Comparison of ENCODE assay signal across 31 cellular contexts in genomic region chr1:230620666-230621065, GRCh38.
"Had no signal": no experiment of that assay in that cellular context is flagged by ENCODE, and none has a peak within 500 bp of the region (broad histone marks: within the 10 kb centered on the region; RNA-seq: fewer than 3 reads in every experiment).

No MANE protein-coding gene starts in this region.

- H3K4me1 Mint-ChIP-seq: activated CD4-positive, alpha-beta T cell treated with anti-CD3 and anti-CD28 coated beads for 36 hours; activated CD4-positive, alpha-beta T cell treated with anti-CD3 and anti-CD28 coated beads, Interleukin-2, amount 10 ng/mL, durations not matched to agents 24 days and 14 days; activated CD8-positive, alpha-beta memory T cell treated with anti-CD3 and anti-CD28 coated beads, Interleukin-2, amount 10 ng/mL, durations not matched to agents 7 days and 5 days; activated naive CD4-positive, alpha-beta T cell treated with anti-CD3 and anti-CD28 coated beads, Interleukin-2, amount 50 U/mL, for 24 hours; activated naive CD8-positive, alpha-beta T cell treated with anti-CD3 and anti-CD28 coated beads for 36 hours; activated naive CD8-positive, alpha-beta T cell treated with anti-CD3 and anti-CD28 coated beads, Interleukin-2, amount 50 U/mL, for 24 hours had no signal

- H3K9me3 Mint-ChIP-seq: activated CD4-positive, alpha-beta memory T cell treated with anti-CD3 and anti-CD28 coated beads for 36 hours; activated CD4-positive, alpha-beta T cell treated with anti-CD3 and anti-CD28 coated beads, Interleukin-2, amount 10 ng/mL, durations not matched to agents 24 days and 14 days; activated naive CD4-positive, alpha-beta T cell treated with anti-CD3 and anti-CD28 coated beads for 36 hours; activated naive CD4-positive, alpha-beta T cell treated with anti-CD3 and anti-CD28 coated beads, Interleukin-2, amount 50 U/mL, for 24 hours; activated naive CD8-positive, alpha-beta T cell treated with anti-CD3 and anti-CD28 coated beads for 36 hours; activated naive CD8-positive, alpha-beta T cell treated with anti-CD3 and anti-CD28 coated beads, Interleukin-2, amount 50 U/mL, for 24 hours; activated T-helper 1 cell treated with anti-CD3 and anti-CD28 coated beads, Interleukin-12 subunit alpha, Interleukin-12 subunit beta, Interleukin-2, Interleukin-4 antibody, amounts not matched to agents 30 ng/mL and 10 ng/mL and 1 ng/mL, durations not matched to agents 14 hours and 24 hours and 36 hours; activated T-helper 2 cell treated with anti-CD3 and anti-CD28 coated beads, Interferon-gamma antibody, Interleukin-2, Interleukin-4, amounts not matched to agents 10 μg/mL and 5 μg/mL and 100 μg/mL, durations not matched to agents 14 hours and 24 hours and 36 hours; effector memory CD8-positive, alpha-beta T cell had no signal

- H3K27me3 ChIP-seq: adrenal gland, body of pancreas, gastrocnemius medialis had no signal

- H3K27ac ChIP-seq: adrenal gland, body of pancreas, esophagus muscularis mucosa, foreskin keratinocyte, gastrocnemius medialis had no signal

- H3K4me1 ChIP-seq: adrenal gland, body of pancreas, esophagus muscularis mucosa, foreskin keratinocyte, gastrocnemius medialis had no signal

- ATAC-seq: activated CD4-positive, alpha-beta T cell treated with anti-CD3 and anti-CD28 coated beads for 36 hours; activated CD8-positive, alpha-beta memory T cell treated with anti-CD3 and anti-CD28 coated beads, Interleukin-2, amount 10 ng/mL, durations not matched to agents 7 days and 5 days; activated CD8-positive, alpha-beta T cell treated with anti-CD3 and anti-CD28 coated beads, Interleukin-2, amount 10 ng/mL, durations not matched to agents 7 days and 5 days; activated naive CD8-positive, alpha-beta T cell treated with anti-CD3 and anti-CD28 coated beads, Interleukin-2, amount 50 U/mL, for 24 hours; body of pancreas; effector memory CD8-positive, alpha-beta T cell; foreskin keratinocyte; gastrocnemius medialis had no signal

- H3K4me3 ChIP-seq: adrenal gland, body of pancreas, esophagus muscularis mucosa, gastrocnemius medialis had no signal

- H3K36me3 ChIP-seq: adrenal gland, esophagus muscularis mucosa, gastrocnemius medialis had no signal

- DNase-seq: activated CD4-positive, alpha-beta memory T cell treated with anti-CD3 and anti-CD28 coated beads for 36 hours; activated CD4-positive, alpha-beta T cell treated with anti-CD3 and anti-CD28 coated beads for 36 hours; activated CD4-positive, alpha-beta T cell treated with anti-CD3 and anti-CD28 coated beads, Interleukin-2, amount 10 ng/mL, durations not matched to agents 24 days and 14 days; activated CD4-positive, CD25-positive, alpha-beta regulatory T cell; activated CD4-positive, CD25-positive, alpha-beta regulatory T cell treated with anti-CD3 and anti-CD28 coated beads, Interleukin-2, amount 50 U/mL, for 72 hours; activated CD8-positive, alpha-beta memory T cell treated with anti-CD3 and anti-CD28 coated beads, Interleukin-2, amount 10 ng/mL, durations not matched to agents 7 days and 5 days; activated CD8-positive, alpha-beta memory T cell treated with anti-CD3 and anti-CD28 coated beads, Interleukin-2, amount 50 U/mL, for 4 hours; activated CD8-positive, alpha-beta T cell treated with anti-CD3 and anti-CD28 coated beads, Interleukin-2, amount 10 ng/mL, durations not matched to agents 7 days and 5 days; activated effector memory CD4-positive, alpha-beta T cell treated with anti-CD3 and anti-CD28 coated beads, Interleukin-2, amount 50 U/mL, for 16 hours; activated naive CD4-positive, alpha-beta T cell treated with anti-CD3 and anti-CD28 coated beads for 36 hours; activated naive CD8-positive, alpha-beta T cell treated with anti-CD3 and anti-CD28 coated beads for 36 hours; activated naive CD8-positive, alpha-beta T cell treated with anti-CD3 and anti-CD28 coated beads, Interleukin-2, amount 50 U/mL, for 24 hours; activated T-cell treated with anti-CD3 and anti-CD28 coated beads, Interleukin-2, amount 50 U/mL, for 1 hour; activated T-cell treated with anti-CD3 and anti-CD28 coated beads, Interleukin-2, amount 50 U/mL, for 48 hours; adrenal gland; amygdala; aorta; body of pancreas; cortex of kidney; dermis blood vessel endothelial cell; effector CD4-positive, alpha-beta T cell; effector memory CD8-positive, alpha-beta T cell; erythroblast; foreskin keratinocyte; gastrocnemius medialis; glutamatergic neuron; T-helper 2 cell had no signal

- H3K9me3 ChIP-seq: adrenal gland, body of pancreas, esophagus muscularis mucosa, gastrocnemius medialis had no signal

- H3K4me3 Mint-ChIP-seq: activated CD4-positive, alpha-beta memory T cell treated with anti-CD3 and anti-CD28 coated beads for 36 hours; activated CD4-positive, alpha-beta T cell treated with anti-CD3 and anti-CD28 coated beads for 36 hours; activated CD4-positive, alpha-beta T cell treated with anti-CD3 and anti-CD28 coated beads, Interleukin-2, amount 10 ng/mL, durations not matched to agents 24 days and 14 days; activated CD8-positive, alpha-beta memory T cell treated with anti-CD3 and anti-CD28 coated beads, Interleukin-2, amount 10 ng/mL, durations not matched to agents 7 days and 5 days; activated CD8-positive, alpha-beta T cell treated with anti-CD3 and anti-CD28 coated beads, Interleukin-2, amount 10 ng/mL, durations not matched to agents 7 days and 5 days; activated naive CD4-positive, alpha-beta T cell treated with anti-CD3 and anti-CD28 coated beads for 36 hours; activated naive CD4-positive, alpha-beta T cell treated with anti-CD3 and anti-CD28 coated beads, Interleukin-2, amount 50 U/mL, for 24 hours; activated naive CD8-positive, alpha-beta T cell treated with anti-CD3 and anti-CD28 coated beads for 36 hours; activated naive CD8-positive, alpha-beta T cell treated with anti-CD3 and anti-CD28 coated beads, Interleukin-2, amount 50 U/mL, for 24 hours; activated T-helper 1 cell treated with anti-CD3 and anti-CD28 coated beads, Interleukin-12 subunit alpha, Interleukin-12 subunit beta, Interleukin-2, Interleukin-4 antibody, amounts not matched to agents 30 ng/mL and 10 ng/mL and 1 ng/mL, durations not matched to agents 14 hours and 24 hours and 36 hours; effector memory CD8-positive, alpha-beta T cell had no signal

- H3K36me3 Mint-ChIP-seq: activated CD4-positive, alpha-beta memory T cell treated with anti-CD3 and anti-CD28 coated beads for 36 hours; activated CD8-positive, alpha-beta memory T cell treated with anti-CD3 and anti-CD28 coated beads, Interleukin-2, amount 10 ng/mL, durations not matched to agents 7 days and 5 days; activated naive CD4-positive, alpha-beta T cell treated with anti-CD3 and anti-CD28 coated beads, Interleukin-2, amount 50 U/mL, for 24 hours; activated naive CD8-positive, alpha-beta T cell treated with anti-CD3 and anti-CD28 coated beads for 36 hours had no signal

- H3K27ac Mint-ChIP-seq: activated CD4-positive, alpha-beta memory T cell treated with anti-CD3 and anti-CD28 coated beads for 36 hours; activated CD4-positive, alpha-beta T cell treated with anti-CD3 and anti-CD28 coated beads for 36 hours; activated CD4-positive, alpha-beta T cell treated with anti-CD3 and anti-CD28 coated beads, Interleukin-2, amount 10 ng/mL, durations not matched to agents 24 days and 14 days; activated CD8-positive, alpha-beta memory T cell treated with anti-CD3 and anti-CD28 coated beads, Interleukin-2, amount 10 ng/mL, durations not matched to agents 7 days and 5 days; activated CD8-positive, alpha-beta T cell treated with anti-CD3 and anti-CD28 coated beads, Interleukin-2, amount 10 ng/mL, durations not matched to agents 7 days and 5 days; activated naive CD4-positive, alpha-beta T cell treated with anti-CD3 and anti-CD28 coated beads for 36 hours; activated naive CD4-positive, alpha-beta T cell treated with anti-CD3 and anti-CD28 coated beads, Interleukin-2, amount 50 U/mL, for 24 hours; activated naive CD8-positive, alpha-beta T cell treated with anti-CD3 and anti-CD28 coated beads for 36 hours; activated naive CD8-positive, alpha-beta T cell treated with anti-CD3 and anti-CD28 coated beads, Interleukin-2, amount 50 U/mL, for 24 hours; activated T-helper 1 cell treated with anti-CD3 and anti-CD28 coated beads, Interleukin-12 subunit alpha, Interleukin-12 subunit beta, Interleukin-2, Interleukin-4 antibody, amounts not matched to agents 30 ng/mL and 10 ng/mL and 1 ng/mL, durations not matched to agents 14 hours and 24 hours and 36 hours; activated T-helper 2 cell treated with anti-CD3 and anti-CD28 coated beads, Interferon-gamma antibody, Interleukin-2, Interleukin-4, amounts not matched to agents 10 μg/mL and 5 μg/mL and 100 μg/mL, durations not matched to agents 14 hours and 24 hours and 36 hours; effector memory CD8-positive, alpha-beta T cell had no signal
